In genomic region chr2:5495616-5496015, GRCh38 we compare ENCODE assay signal across 22 cellular contexts.
DNase-seq lines count a peak whose midpoint lies in the region; ATAC-seq and TF ChIP-seq lines count a peak whose summit lies in the region.
"Had no signal": no experiment of that assay in that cellular context is flagged by ENCODE, and none has a peak within 500 bp of the region (broad histone marks: within the 10 kb centered on the region; RNA-seq: fewer than 3 reads in every experiment).

No MANE protein-coding gene starts in this region.

- H4K20me1 ChIP-seq in GM23338 (replicated peaks; ENCODE audit: insufficient read depth) (no peaks in the 10 kb centered on the region), smooth muscle cell (ENCODE audit: low read depth) (no peaks in the 10 kb centered on the region)
- H4K20me1 ChIP-seq: BLaER1 had no signal

- H3K9me3 ChIP-seq in smooth muscle cell (replicated peaks; ENCODE audit: low read depth) (no peaks in the 10 kb centered on the region), transverse colon (no peaks in the 10 kb centered on the region)
- H3K9me3 ChIP-seq: BLaER1, MG63 had no signal

- H3K9me2 ChIP-seq in GM23338 (ENCODE audit: insufficient read depth), result no peaks in the 10 kb centered on the region

- TF ChIP-seq EP300 in transverse colon (IDR thresholded peaks at IDR 0.05; ENCODE audit: low read depth), result no peak

- H3K9ac ChIP-seq in smooth muscle cell (ENCODE audit: low read depth), result no peak overlapping the region
- H3K9ac ChIP-seq: BLaER1, GM23248 had no signal

- H3F3A ChIP-seq in GM23338 (replicated peaks; ENCODE audit: low read depth) (no peaks in the 10 kb centered on the region), smooth muscle cell (ENCODE audit: low read depth) (no peaks in the 10 kb centered on the region)

- H3K27ac ChIP-seq in GM23338 (ENCODE audit: low read depth) (no peak overlapping the region), smooth muscle cell (ENCODE audit: low read depth) (no peak overlapping the region), transverse colon (no peak overlapping the region)
- H3K27ac ChIP-seq: BLaER1, GM23248, RWPE1 had no signal

- H3K27ac Mint-ChIP-seq in GM23338, result no peak overlapping the region
- H3K27ac Mint-ChIP-seq: CD4-positive, CD25-positive, alpha-beta regulatory T cell had no signal

- H3K4me3 ChIP-seq in GM23338, result no peak overlapping the region
- peak overlapping the region; percentile 34 for H3K4me3 ChIP-seq in smooth muscle cell
- H3K4me3 ChIP-seq in transverse colon, result no peak overlapping the region
- H3K4me3 ChIP-seq: BLaER1, GM23248, MG63 had no signal

- H3K4me3 Mint-ChIP-seq in GM23338, result no peak overlapping the region
- H3K4me3 Mint-ChIP-seq: CD4-positive, CD25-positive, alpha-beta regulatory T cell had no signal

- intact Hi-C loops in transverse colon (cut with DNase I; ENCODE audit: low total_unique reads), result no loop called here

- H3K4me2 ChIP-seq in GM23338 (no peak overlapping the region), smooth muscle cell (no peak overlapping the region)
- H3K4me2 ChIP-seq: BLaER1 had no signal

- H3K4me1 ChIP-seq in GM23338 (ENCODE audit: insufficient read depth), result peaks cover 14% of the 10 kb centered on the region
- H3K4me1 ChIP-seq in smooth muscle cell (ENCODE audit: low read depth), result peaks cover 13% of the 10 kb centered on the region
- H3K4me1 ChIP-seq in transverse colon, result no peaks in the 10 kb centered on the region
- H3K4me1 ChIP-seq: BLaER1 had no signal

- H3K79me2 ChIP-seq in GM23338 (replicated peaks; ENCODE audit: insufficient read depth) (no peaks in the 10 kb centered on the region), smooth muscle cell (ENCODE audit: low read depth) (no peaks in the 10 kb centered on the region)

- H3K36me3 Mint-ChIP-seq in GM23338 (ENCODE audit: low read depth), result peaks cover 8% of the 10 kb centered on the region
- H3K36me3 Mint-ChIP-seq: CD4-positive, CD25-positive, alpha-beta regulatory T cell had no signal

- 85% methylated on average over 7 of the region's 7 CpGs for WGBS in smooth muscle cell (ENCODE audit: low lambda C conversion rate)
- WGBS in transverse colon (ENCODE audit: low coverage in 1 of 2), 2 donors, result 61% methylated on average over 5 to 7 of the region's 7 CpGs

- no peak for TF ChIP-seq CTCF in GM23338 (conservative IDR thresholded peaks at IDR 0.05; ENCODE audit: low read depth in 2 of 2)
- TF ChIP-seq CTCF in smooth muscle cell (IDR thresholded peaks at IDR 0.05; ENCODE audit: borderline replicate concordance, insufficient read depth, poor library complexity, severe bottlenecking), result no peak
- TF ChIP-seq CTCF in transverse colon (IDR thresholded peaks at IDR 0.05), result no peak

- peak; percentile 28; the same call in 1 of the 3 replicates for ATAC-seq in GM23338
- ATAC-seq in HG02981 (IDR thresholded peaks at IDR 0.05; ENCODE audit: unreplicated experiment), result no peak
- ATAC-seq: Panc1 had no signal

- peaks cover 2% of the 10 kb centered on the region for H3K27me3 Mint-ChIP-seq in GM23338 (ENCODE audit: insufficient read depth, low read depth, poor library complexity)
- H3K27me3 Mint-ChIP-seq: CD4-positive, CD25-positive, alpha-beta regulatory T cell had no signal

- H3K27me3 ChIP-seq in GM23338 (ENCODE audit: insufficient read depth) (no peaks in the 10 kb centered on the region), smooth muscle cell (ENCODE audit: low read depth) (no peaks in the 10 kb centered on the region), transverse colon (no peaks in the 10 kb centered on the region)
- H3K27me3 ChIP-seq: BLaER1, MG63 had no signal

- in situ Hi-C loops in transverse colon (cut with MboI; ENCODE audit: low pct_ligation_motif_present in 1 of 4, low pct_unique_long_range_greater_than_20kb in 1 of 4, low sequenced_read_pairs in 3 of 4), result no loop called here

- H3K4me1 Mint-ChIP-seq in GM23338, result peaks cover 12% of the 10 kb centered on the region

- no peak for TF ChIP-seq POLR2A in transverse colon (IDR thresholded peaks at IDR 0.05)

- DNase-seq in GM23338 (ENCODE audit: low spot score), result no peak
- peak; percentile 6 for DNase-seq in NCI-H146 treated with DMSO at 0.1 percent for 48 hours (lab: John Stamatoyannopoulos, UW; ENCODE audit: unreplicated experiment)
- peak; percentile 56 for DNase-seq in left kidney (ENCODE audit: low read depth, low spot score)
- DNase-seq in smooth muscle cell (lab: John Stamatoyannopoulos, UW; ENCODE audit: unreplicated experiment), result no peak
- DNase-seq in transverse colon, result no peak
- DNase-seq in inferior parietal cortex (ENCODE audit: extremely low spot score), result no peak
- DNase-seq: CD4-positive, CD25-positive, alpha-beta regulatory T cell; GM23248; HCEC 1CT; IMR-90; KG1; MG63; NCI-H1105 treated with DMSO at 0.1 percent for 48 hours; NCI-H1694; NCI-H2029 treated with DMSO at 0.1 percent for 48 hours; NCI-H446; NCI-H524 treated with DMSO at 0.1 percent for 48 hours; SHP77 had no signal

- peaks cover 82% of the 10 kb centered on the region for H3K9me3 Mint-ChIP-seq in GM23338

- no peak overlapping the region for H2AFZ ChIP-seq in GM23338
- H2AFZ ChIP-seq in smooth muscle cell (ENCODE audit: low read depth), result no peak overlapping the region
- H2AFZ ChIP-seq: GM23248 had no signal

- H3K36me3 ChIP-seq in GM23338 (ENCODE audit: insufficient read depth) (peaks cover 4% of the 10 kb centered on the region; the same call in 1 of the 2 replicates), smooth muscle cell (ENCODE audit: low read depth) (no peaks in the 10 kb centered on the region), transverse colon (no peaks in the 10 kb centered on the region)
- H3K36me3 ChIP-seq: BLaER1, MG63 had no signal

TF ChIP-seq in GM23338, 12 proteins besides CTCF, POLR2A, EP300 and RAD21 (continues in another document):
- TF ChIP-seq JUNB (IDR thresholded peaks at IDR 0.05; ENCODE audit: unreplicated experiment) (no peak), STAT1 (IDR thresholded peaks at IDR 0.05; ENCODE audit: unreplicated experiment) (no peak), ZNF462 (CRISPR knock-in tag; IDR thresholded peaks at IDR 0.05) (no peak), ZNF331 (CRISPR knock-in tag; IDR thresholded peaks at IDR 0.05; ENCODE audit: low read depth) (no peak), CREB1 (CRISPR knock-in tag; IDR thresholded peaks at IDR 0.05; ENCODE audit: low read depth) (no peak), ZNF114 (CRISPR knock-in tag; IDR thresholded peaks at IDR 0.05) (no peak), EZH2phosphoT487 (IDR thresholded peaks at IDR 0.05; ENCODE audit: unreplicated experiment) (no peak), EZH2 (IDR thresholded peaks at IDR 0.05; ENCODE audit: low read depth, unreplicated experiment) (no peak)

Comparison
In these comparisons a context has a peak if more than half of its experiments do, and no peak if none do; other contexts are left out.
1. DNase-seq: peak in NCI-H146 treated with DMSO at 0.1 percent for 48 hours (single experiment) and left kidney (single experiment); none in GM23338 (single experiment), smooth muscle cell (single experiment), transverse colon (single experiment) and inferior parietal cortex (single experiment).